8 cellular contexts compared by ENCODE assay signal in the genomic region with DNA sequence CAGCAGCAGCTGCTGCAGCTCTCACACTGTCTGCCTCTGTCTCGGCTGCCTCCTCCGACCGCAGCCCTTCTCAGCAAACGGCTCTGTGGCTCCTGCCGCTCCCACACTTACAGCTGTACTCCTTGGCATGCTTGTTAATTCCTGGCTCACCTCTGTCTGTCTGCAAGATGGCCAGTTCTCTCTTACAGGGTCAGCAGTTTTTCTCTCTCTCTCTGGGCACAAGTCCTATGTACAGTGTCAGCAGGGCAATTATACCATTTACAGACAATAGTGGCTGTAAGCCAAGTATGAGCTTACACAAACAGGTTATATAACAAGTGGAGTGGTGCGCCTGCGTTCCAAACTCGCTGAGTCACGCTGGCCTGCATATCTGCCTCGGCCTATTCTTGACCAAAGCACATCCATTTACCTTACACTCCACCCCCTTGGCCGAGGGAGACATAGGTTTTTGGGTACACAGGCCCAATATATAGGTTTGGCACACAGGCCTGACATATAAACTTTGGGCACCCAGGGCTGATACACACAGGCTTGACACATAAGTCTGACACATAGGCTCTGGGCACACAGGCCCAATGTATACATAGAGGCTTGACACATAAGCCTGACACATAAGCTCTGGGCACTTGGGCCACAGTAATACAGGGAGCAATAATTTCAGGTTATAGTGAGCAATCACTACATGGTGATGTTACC. TPM values are rescaled to one million over a fixed set of nuclear protein-coding genes. Genes with fewer than 3 reads are reported as not detected.
DNase-seq lines count a peak whose midpoint lies in the region; ATAC-seq and TF ChIP-seq lines count a peak whose summit lies in the region.

No MANE protein-coding gene starts in this region.

- H3K4me1 ChIP-seq in OCI-LY7 (ENCODE audit: insufficient read depth, low read length, poor library complexity, severe bottlenecking), result peaks cover 12% of the 10 kb centered on the region
- peaks cover 5 to 17% of the 10 kb centered on the region in 2 donors for H3K4me1 ChIP-seq in esophagus (ENCODE audit: control insufficient read depth in 2 of 2, insufficient read depth in 2 of 2, low read length in 1 of 2)
- H3K4me1 ChIP-seq in osteoblast (ENCODE audit: insufficient read depth, low read length), result peaks cover 30% of the 10 kb centered on the region

- no peak overlapping the region for H3K4me3 ChIP-seq in OCI-LY7 (ENCODE audit: low read depth, low read length, poor library complexity, severe bottlenecking)
- peak overlapping the region; percentile 32 to 33 for H3K4me3 ChIP-seq in esophagus (ENCODE audit: low read depth in 1 of 2, low read length in 2 of 2)
- no peak overlapping the region for H3K4me3 ChIP-seq in osteoblast (ENCODE audit: insufficient read depth, low read length)

- POLR2A ChIA-PET in OCI-LY7 (lab: Charles Lee), result no interaction called here

- H3K9me2 ChIP-seq in OCI-LY7 (ENCODE audit: insufficient read depth, low read length), result no peaks in the 10 kb centered on the region

- no peaks in the 10 kb centered on the region for H4K20me1 ChIP-seq in OCI-LY7 (ENCODE audit: insufficient read depth, low read length)
- H4K20me1 ChIP-seq in osteoblast (ENCODE audit: insufficient read depth, low read length), result peaks cover 4% of the 10 kb centered on the region

- TF ChIP-seq CTCF in OCI-LY7 (conservative IDR thresholded peaks at IDR 0.05; ENCODE audit: low read length), result no peak
- no peak for TF ChIP-seq CTCF in osteoblast (IDR thresholded peaks at IDR 0.05; ENCODE audit: extremely low read depth, low read depth, low read length)

- H3K9me3 ChIP-seq in OCI-LY7 (ENCODE audit: low read length), result peaks cover 35% of the 10 kb centered on the region
- no peaks in the 10 kb centered on the region for H3K9me3 ChIP-seq in esophagus (ENCODE audit: control insufficient read depth in 2 of 2, insufficient read depth in 1 of 2, low read depth in 1 of 2, low read length in 1 of 2)
- H3K9me3 ChIP-seq in osteoblast (ENCODE audit: low read depth, low read length), result no peaks in the 10 kb centered on the region

- H3K27ac ChIP-seq in OCI-LY7 (ENCODE audit: low read depth, low read length, poor library complexity, severe bottlenecking) (no peak overlapping the region), esophagus (ENCODE audit: low read depth in 2 of 2, low read length in 1 of 2) (peak overlapping the region; percentile 83 to 93), osteoblast (ENCODE audit: low read depth, low read length) (peak overlapping the region; percentile 80)

- WGBS in esophagus, 2 donors, result 43 to 59% methylated on average over 11 of the region's 11 CpGs

- CTCF ChIA-PET in OCI-LY7 (lab: Charles Lee; ENCODE audit: unreplicated experiment), result no interaction called here

- H2AFZ ChIP-seq in OCI-LY7 (ENCODE audit: low read length) (no peak overlapping the region), osteoblast (ENCODE audit: low read length) (peak overlapping the region; percentile 18)

- H3K36me3 ChIP-seq in OCI-LY7 (ENCODE audit: insufficient read depth, low read length) (peaks cover 23% of the 10 kb centered on the region), esophagus (ENCODE audit: control insufficient read depth in 2 of 2, insufficient read depth in 2 of 2, low read length in 1 of 2) (no peaks in the 10 kb centered on the region), osteoblast (ENCODE audit: insufficient read depth, low read length) (no peaks in the 10 kb centered on the region)

- DNase-seq in DMS79 (lab: John Stamatoyannopoulos, UW) (peak; percentile 40), OCI-LY7 (ENCODE audit: low spot score) (peak; percentile 64), osteoblast (ENCODE audit: insufficient read length, low spot score, missing footprints) (peak; percentile 62), GM19240 (ENCODE audit: insufficient read length, low spot score) (no peak)
- DNase-seq in stimulated activated CD4-positive, alpha-beta T cell treated with anti-CD3 and anti-CD28 coated beads, Interleukin-15, amount 100 ng/mL, for 24 hours, result no peak

- no TSS peak for BruUV-seq in OCI-LY7 (replicated peaks; lab: Mats Ljungman, UMichigan)

- intact Hi-C loops in OCI-LY7 (cut with micrococcal nuclease; ENCODE audit: unreplicated experiment), result loop anchor here (5.0 kb wide), 2 partner anchors 102 to 452 kb away; a partner anchor contains a TSS

- H3K4me2 ChIP-seq in OCI-LY7 (ENCODE audit: low read length) (no peak overlapping the region), osteoblast (ENCODE audit: insufficient read depth, low read length) (no peak overlapping the region)

- peaks cover 10% of the 10 kb centered on the region; the same call in 1 of the 2 replicates for H3K79me2 ChIP-seq in OCI-LY7 (ENCODE audit: insufficient read depth, low read depth, low read length)
- H3K79me2 ChIP-seq in osteoblast (ENCODE audit: insufficient read depth, low read length), result peaks cover 57% of the 10 kb centered on the region

- ATAC-seq in GM21367 (IDR thresholded peaks at IDR 0.05; ENCODE audit: unreplicated experiment) (no peak), GM21717 (IDR thresholded peaks at IDR 0.05; ENCODE audit: unreplicated experiment) (no peak)

- H3K27me3 ChIP-seq in esophagus (ENCODE audit: control insufficient read depth in 1 of 2, insufficient read depth in 2 of 2, low read length in 2 of 2), result no peaks in the 10 kb centered on the region
- H3K27me3 ChIP-seq in osteoblast (ENCODE audit: insufficient read depth, low read length), result no peaks in the 10 kb centered on the region

RNA-seq across cellular contexts. Expression of a gene that starts 4.4 kb away (rescaled TPM):
- total RNA-seq in OCI-LY7 (2014; rRNA removed; shearing (Covaris generic)), result 2.5 and 3.2 TPM in 2 replicates
- total RNA-seq in OCI-LY7 (2022) (6.7 and 7.1 TPM in 2 replicates), osteoblast (2.9 and 3.5 TPM in 2 replicates)
- 1 to 10 TPM in 1 of 2 donors, under 1 TPM in 1; 0.84 to 1.3 TPM for polyA plus RNA-seq in esophagus

RNA-seq across cellular contexts. Expression of a gene that starts 18.2 kb away (rescaled TPM):
- total RNA-seq in OCI-LY7 (2014; rRNA removed; shearing (Covaris generic)), result not detected in 2 replicates
- total RNA-seq in OCI-LY7 (2022) (not detected in 2 replicates), osteoblast (16.5 and 19.9 TPM in 2 replicates)
- 1 to 10 TPM; 5.5 to 9.2 TPM for polyA plus RNA-seq in esophagus

RNA-seq across cellular contexts. Expression of a gene that starts 45.4 kb away (rescaled TPM):
- total RNA-seq in OCI-LY7 (2014; rRNA removed; shearing (Covaris generic)), result 10.2 and 10.5 TPM in 2 replicates
- total RNA-seq in OCI-LY7 (2022) (8.4 and 11.0 TPM in 2 replicates), osteoblast (8.3 and 10.1 TPM in 2 replicates)
- polyA plus RNA-seq in esophagus, result under 1 TPM; 0.79 to 0.99 TPM

Comparison
In these comparisons a context has a peak if more than half of its experiments do, and no peak if none do; other contexts are left out.
1. DNase-seq: peak in DMS79 (single experiment), OCI-LY7 (single experiment) and osteoblast (single experiment); none in stimulated activated CD4-positive, alpha-beta T cell treated with anti-CD3 and anti-CD28 coated beads, Interleukin-15, amount 100 ng/mL, for 24 hours (single experiment) and GM19240 (single experiment).
2. H3K4me3 ChIP-seq: peak in esophagus (2 of 2); none in OCI-LY7 (single experiment) and osteoblast (single experiment).
3. RNA of a gene that starts 18.2 kb away (total RNA-seq): 16.5 to 19.9 TPM in osteoblast; not detected in OCI-LY7; every median in the first group is over 10 times any median in the second.